8 cellular contexts compared by ENCODE assay signal in genomic region chr17:82228278-82228841, GRCh38. TPM values are rescaled to one million over a fixed set of nuclear protein-coding genes. Genes with fewer than 3 reads are reported as not detected.
A peak's percentile ranks its signal among the peaks of the same experiment; 100 is the strongest.
DNase-seq lines count a peak whose midpoint lies in the region; ATAC-seq, FAIRE-seq and TF ChIP-seq lines count a peak whose summit lies in the region.

No MANE protein-coding gene starts in this region.

- H3K27ac Mint-ChIP-seq in WTC11: no peak overlapping the region
- peak overlapping the region; percentile 68 to 88 for H3K27ac Mint-ChIP-seq in effector memory CD8-positive, alpha-beta T cell
- H3K27ac Mint-ChIP-seq in naive thymus-derived CD4-positive, alpha-beta T cell: peak overlapping the region; percentile 52 to 90 (median 82)

- no peaks in the 10 kb centered on the region for H3K36me3 ChIP-seq in naive thymus-derived CD4-positive, alpha-beta T cell (ENCODE audit: control insufficient read depth in 2 of 3, insufficient read depth in 3 of 3, low read length in 3 of 3)

- CTCF ChIA-PET in WTC11 (lab: Charles Lee): interaction anchor here (1.4 kb wide), 1 partner anchor 198 kb away, joined by 4 read pairs; no protein-coding TSS in a partner anchor
- CTCF ChIA-PET in naive thymus-derived CD4-positive, alpha-beta T cell (lab: Charles Lee): interaction anchor here (0.5 to 0.9 kb wide), 2 partner anchors 14 to 19 kb away, joined by 3 to 4 read pairs; no protein-coding TSS in a partner anchor

- 0 out of 2 replicates have a peak, but pooled peaks have one; percentile 9 for TF ChIP-seq POLR2A in GM12891 (IDR thresholded peaks at IDR 0.05; ENCODE audit: low read depth, low read length)

- H3K27me3 ChIP-seq in naive thymus-derived CD4-positive, alpha-beta T cell (ENCODE audit: control insufficient read depth in 2 of 2, insufficient read depth in 2 of 2, low read length in 2 of 2): no peaks in the 10 kb centered on the region

- FAIRE-seq in GM12891 (lab: Jason Lieb, UNC): peak; percentile 78

- POLR2A ChIA-PET in WTC11 (lab: Charles Lee): interaction anchor here (1.1 kb wide), 1 partner anchor 14 kb away, joined by 3 read pairs; no protein-coding TSS in a partner anchor
- POLR2A ChIA-PET in naive thymus-derived CD4-positive, alpha-beta T cell (lab: Charles Lee): interaction anchor here (0.6 to 1.7 kb wide), 9 partner anchors 12 to 206 kb away, joined by 3 to 8 read pairs (median 4); partner anchors contain the start of gene CENPX

- H3K9me3 ChIP-seq in naive thymus-derived CD4-positive, alpha-beta T cell (ENCODE audit: control insufficient read depth in 2 of 3, low read length in 3 of 3): no peaks in the 10 kb centered on the region

- peaks cover 30% of the 10 kb centered on the region for H3K27me3 Mint-ChIP-seq in WTC11 (ENCODE audit: low read depth)
- H3K27me3 Mint-ChIP-seq in effector memory CD8-positive, alpha-beta T cell: no peaks in the 10 kb centered on the region
- H3K27me3 Mint-ChIP-seq in naive thymus-derived CD4-positive, alpha-beta T cell: no peaks in the 10 kb centered on the region

- H3K27ac ChIP-seq in naive thymus-derived CD4-positive, alpha-beta T cell (ENCODE audit: low read depth, low read length): peak overlapping the region; percentile 78

- peak; percentile 82 for DNase-seq in GM12891 (ENCODE audit: insufficient read length, low spot score)
- DNase-seq in WTC11 (ENCODE audit: low spot score): peak; percentile 50
- DNase-seq in effector memory CD8-positive, alpha-beta T cell: peak; percentile 52 to 56 (median 54)
- DNase-seq in naive thymus-derived CD4-positive, alpha-beta T cell: peak in 8 of 9 donors; percentile 42 to 74 (median 57)
- DNase-seq in NCI-H2029 (lab: John Stamatoyannopoulos, UW): no peak
- DNase-seq in NCI-H2081 (lab: John Stamatoyannopoulos, UW): no peak

- no peaks in the 10 kb centered on the region for H3K36me3 Mint-ChIP-seq in WTC11
- peaks cover 41% of the 10 kb centered on the region for H3K36me3 Mint-ChIP-seq in effector memory CD8-positive, alpha-beta T cell (ENCODE audit: insufficient read depth)
- peaks cover 0 to 4% (median 0%) of the 10 kb centered on the region in 5 donors for H3K36me3 Mint-ChIP-seq in naive thymus-derived CD4-positive, alpha-beta T cell

- ATAC-seq in HG02981 (IDR thresholded peaks at IDR 0.05; ENCODE audit: unreplicated experiment) (peak; percentile 32), WTC11 (peak; percentile 8), HG03039 (IDR thresholded peaks at IDR 0.05; ENCODE audit: unreplicated experiment) (no peak)
- ATAC-seq in effector memory CD8-positive, alpha-beta T cell (replicated peaks): peak; percentile 56
- ATAC-seq in naive thymus-derived CD4-positive, alpha-beta T cell: peak; percentile 55

- intact Hi-C loops in naive thymus-derived CD4-positive, alpha-beta T cell (cut with micrococcal nuclease): loop anchor here (1.0 to 2.0 kb wide), 5 partner anchors 13 to 198 kb away; partner anchors contain the start of genes CSNK1D (in 1 of the 2) and RAC3 (in 1 of the 2)

- peak overlapping the region; percentile 57 for H3K4me3 ChIP-seq in naive thymus-derived CD4-positive, alpha-beta T cell (ENCODE audit: low read length)

- H3K4me1 Mint-ChIP-seq in WTC11: peaks cover 4% of the 10 kb centered on the region
- peaks cover 10 to 14% of the 10 kb centered on the region in 2 donors for H3K4me1 Mint-ChIP-seq in effector memory CD8-positive, alpha-beta T cell (ENCODE audit: low read depth in 2 of 2)
- peaks cover 5 to 15% (median 10%) of the 10 kb centered on the region in 7 donors for H3K4me1 Mint-ChIP-seq in naive thymus-derived CD4-positive, alpha-beta T cell

- H3K4me3 Mint-ChIP-seq in WTC11: peak overlapping the region; percentile 61
- H3K4me3 Mint-ChIP-seq in effector memory CD8-positive, alpha-beta T cell: peak overlapping the region; percentile 80 to 82
- H3K4me3 Mint-ChIP-seq in naive thymus-derived CD4-positive, alpha-beta T cell: peak overlapping the region; percentile 69 to 91 (median 80)

- peaks cover 26 to 32% of the 10 kb centered on the region in 2 donors for H3K4me1 ChIP-seq in naive thymus-derived CD4-positive, alpha-beta T cell (ENCODE audit: control insufficient read depth in 2 of 2, insufficient read depth in 2 of 2, low read length in 2 of 2)

- no peak for TF ChIP-seq CTCF in WTC11 (IDR thresholded peaks at IDR 0.05)

- H3K9me3 Mint-ChIP-seq in WTC11: no peaks in the 10 kb centered on the region
- no peaks in the 10 kb centered on the region for H3K9me3 Mint-ChIP-seq in effector memory CD8-positive, alpha-beta T cell
- peaks cover 0 to 2% (median 0%) of the 10 kb centered on the region in 11 donors for H3K9me3 Mint-ChIP-seq in naive thymus-derived CD4-positive, alpha-beta T cell

TF ChIP-seq in GM12891, 5 proteins besides CTCF, POLR2A, EP300 and RAD21:
- TF ChIP-seq TAF1 (IDR thresholded peaks at IDR 0.05; ENCODE audit: low read depth, low read length): 0 out of 2 replicates have a peak, but pooled peaks have one; percentile 33
- no peak for TF ChIP-seq SPI1 (IDR thresholded peaks at IDR 0.05; ENCODE audit: low read depth, low read length)

TF ChIP-seq in WTC11, 78 proteins besides CTCF, POLR2A, EP300 and RAD21 (continues in another document):
- TF ChIP-seq CBFB (CRISPR knock-in tag; IDR thresholded peaks at IDR 0.05; ENCODE audit: low read depth) (no peak), TEAD4 (CRISPR knock-in tag; IDR thresholded peaks at IDR 0.05) (no peak), MXD4 (CRISPR knock-in tag; IDR thresholded peaks at IDR 0.05; ENCODE audit: borderline replicate concordance) (no peak), ZNF281 (CRISPR knock-in tag; IDR thresholded peaks at IDR 0.05) (no peak), SP1 (CRISPR knock-in tag; conservative IDR thresholded peaks at IDR 0.05) (peak; percentile 31; the same call in 1 of the 2 replicates), ZNF317 (CRISPR knock-in tag; IDR thresholded peaks at IDR 0.05; ENCODE audit: borderline replicate concordance, low read depth) (no peak), GTF2I (CRISPR knock-in tag; conservative IDR thresholded peaks at IDR 0.05) (no peak), ZSCAN18 (CRISPR knock-in tag; IDR thresholded peaks at IDR 0.05) (no peak), HMGXB4 (CRISPR knock-in tag; IDR thresholded peaks at IDR 0.05) (0 out of 2 replicates have a peak, but pooled peaks have one; percentile 19), RORB (CRISPR knock-in tag; IDR thresholded peaks at IDR 0.05) (no peak), ZNF219 (CRISPR knock-in tag; IDR thresholded peaks at IDR 0.05; ENCODE audit: borderline replicate concordance) (no peak)

RNA-seq across cellular contexts. Expression of gene SLC16A3, which starts 0.5 kb away (rescaled TPM):
- polyA plus RNA-seq in GM12891 (2012; ENCODE audit: low read depth, missing spikeins): 92.3 TPM
- total RNA-seq in WTC11 (2021): 28.7 to 65.3 TPM (median 58.5 TPM) in 3 replicates
- total RNA-seq in naive thymus-derived CD4-positive, alpha-beta T cell: 100 to 1,000 TPM in 2 of 5 experiments, 10 to 100 TPM in 3; 14.6 to 264 (median 67.0) TPM
- polyA plus RNA-seq in naive thymus-derived CD4-positive, alpha-beta T cell: 1 to 10 TPM; 1.4 to 1.9 TPM

RNA-seq across cellular contexts. Expression of gene CCDC57, which starts 15.7 kb away (rescaled TPM):
- 62.4 TPM for polyA plus RNA-seq in GM12891 (2012; ENCODE audit: low read depth, missing spikeins)
- total RNA-seq in WTC11 (2021): 15.1 to 20.0 TPM (median 16.9 TPM) in 3 replicates
- total RNA-seq in naive thymus-derived CD4-positive, alpha-beta T cell: 100 to 1,000 TPM in 2 of 5 experiments, 10 to 100 TPM in 3; 75.7 to 127 (median 95.0) TPM
- polyA plus RNA-seq in naive thymus-derived CD4-positive, alpha-beta T cell: 10 to 100 TPM; 32.1 to 36.8 TPM

RNA-seq across cellular contexts. Expression of gene CSNK1D, which starts 45.1 kb away (rescaled TPM):
- polyA plus RNA-seq in GM12891 (2012; ENCODE audit: low read depth, missing spikeins): 60.6 TPM
- 101 to 111 TPM (median 107 TPM) in 3 replicates for total RNA-seq in WTC11 (2021)
- 100 to 1,000 TPM; 144 to 249 (median 176) TPM for total RNA-seq in naive thymus-derived CD4-positive, alpha-beta T cell
- 10 to 100 TPM; 46.1 to 81.3 TPM for polyA plus RNA-seq in naive thymus-derived CD4-positive, alpha-beta T cell

Comparison
In these comparisons a context has a peak if more than half of its experiments do, and no peak if none do; other contexts are left out.
1. DNase-seq: peak in GM12891 (single experiment), WTC11 (single experiment), effector memory CD8-positive, alpha-beta T cell (3 of 3) and naive thymus-derived CD4-positive, alpha-beta T cell (8 of 9); none in NCI-H2029 (single experiment) and NCI-H2081 (0 of 2).
2. Peak in every context shown above with its lines, with median percentiles within 50 percentile points of each other: H3K4me3 Mint-ChIP-seq.